1 cellular context compared by ENCODE assay signal in genomic region chr6:149140137-149140909, GRCh38.
TF ChIP-seq lines count a peak whose summit lies in the region.

No MANE protein-coding gene starts in this region.

TF ChIP-seq in K562, 482 proteins besides CTCF, POLR2A, EP300 and RAD21 (continued from another document):
- TF ChIP-seq GTF2B (IDR thresholded peaks at IDR 0.05; ENCODE audit: extremely low read depth, insufficient read length) (no peak), WHSC1 (IDR thresholded peaks at IDR 0.05; ENCODE audit: low read length) (no peak), MXD1 (CRISPR knock-in tag; IDR thresholded peaks at IDR 0.05; ENCODE audit: borderline replicate concordance, poor library complexity, severe bottlenecking) (no peak), FOSL1 (tag; conservative IDR thresholded peaks at IDR 0.05) (peak; percentile 61), ID3 (CRISPR knock-in tag; IDR thresholded peaks at IDR 0.05) (no peak), ID3 (tag; IDR thresholded peaks at IDR 0.05) (no peak), TEAD1 (CRISPR knock-in tag; IDR thresholded peaks at IDR 0.05) (peak; percentile 65; a peak in 3 of 4 replicates), ZFP36 (IDR thresholded peaks at IDR 0.05; ENCODE audit: low read depth, low read length, partially characterized antibody) (no peak), RUNX1 (IDR thresholded peaks at IDR 0.05; ENCODE audit: low read depth) (no peak), NR0B1 (IDR thresholded peaks at IDR 0.05; ENCODE audit: partially characterized antibody) (no peak), ZMIZ1 (IDR thresholded peaks at IDR 0.05; ENCODE audit: low read depth in 2 of 2, low read length in 2 of 2) (peak in 1 of 2 experiments; percentile 90; a peak in 2 of 4 replicates), ZNF217 (CRISPR knock-in tag; IDR thresholded peaks at IDR 0.05) (no peak), NFXL1 (CRISPR knock-in tag; IDR thresholded peaks at IDR 0.05) (no peak), CHD4 (IDR thresholded peaks at IDR 0.05; ENCODE audit: insufficient read depth, insufficient replicate concordance, low read depth, low read length, poor library complexity, severe bottlenecking) (no peak), ZNF395 (CRISPR knock-in tag; IDR thresholded peaks at IDR 0.05) (no peak), TCF3 (CRISPR knock-in tag; IDR thresholded peaks at IDR 0.05) (peak; percentile 97), ZNF436 (CRISPR knock-in tag; IDR thresholded peaks at IDR 0.05) (no peak), KLF10 (CRISPR knock-in tag; IDR thresholded peaks at IDR 0.05) (no peak), ATF1 (CRISPR knock-in tag; IDR thresholded peaks at IDR 0.05) (no peak), ATF1 (tag; IDR thresholded peaks at IDR 0.05) (peak; percentile 42; the same call in 1 of the 2 replicates), ZBTB17 (CRISPR knock-in tag; IDR thresholded peaks at IDR 0.05) (no peak), MNT (conservative IDR thresholded peaks at IDR 0.05) (peak; percentile 71 to 89), EHMT2 (IDR thresholded peaks at IDR 0.05) (peak; percentile 19; the same call in 1 of the 2 replicates), STAT5A (IDR thresholded peaks at IDR 0.05; ENCODE audit: borderline replicate concordance, low read length) (peak; percentile 91), BRD9 (IDR thresholded peaks at IDR 0.05; ENCODE audit: low read depth, partially characterized antibody) (peak; percentile 84), USF2 (CRISPR knock-in tag; IDR thresholded peaks at IDR 0.05) (no peak), MBD1 (CRISPR knock-in tag; IDR thresholded peaks at IDR 0.05) (no peak), MECOM (CRISPR knock-in tag; IDR thresholded peaks at IDR 0.05) (no peak), ATF4 (CRISPR knock-in tag; IDR thresholded peaks at IDR 0.05) (no peak), ZBTB34 (CRISPR knock-in tag; IDR thresholded peaks at IDR 0.05) (no peak), MAFF (IDR thresholded peaks at IDR 0.05; ENCODE audit: low read length) (no peak), GATAD2B (IDR thresholded peaks at IDR 0.05; ENCODE audit: borderline replicate concordance) (peak; percentile 58; the same call in 1 of the 2 replicates), HDAC1 (IDR thresholded peaks at IDR 0.05) (peak; percentile 50 to 77; a peak in 2 of 4 replicates), TRIM24 (IDR thresholded peaks at IDR 0.05) (peak; percentile 82 to 92), PYGO2 (tag; IDR thresholded peaks at IDR 0.05) (no peak), E2F3 (CRISPR knock-in tag; IDR thresholded peaks at IDR 0.05) (no peak), MED1 (CRISPR knock-in tag; IDR thresholded peaks at IDR 0.05; ENCODE audit: borderline replicate concordance) (no peak), SIN3B (IDR thresholded peaks at IDR 0.05; ENCODE audit: low read depth) (no peak), FOS (IDR thresholded peaks at IDR 0.05; ENCODE audit: extremely low read depth, insufficient read length) (no peak), THRB (CRISPR knock-in tag; conservative IDR thresholded peaks at IDR 0.05) (no peak), POLR2AphosphoS5 (IDR thresholded peaks at IDR 0.05; ENCODE audit: control insufficient read depth, insufficient read depth, low read depth, low read length) (peak; percentile 88), ZNF311 (CRISPR knock-in tag; IDR thresholded peaks at IDR 0.05) (no peak), NR2F6 (CRISPR knock-in tag; IDR thresholded peaks at IDR 0.05) (no peak)
TF ChIP-seq in K562: peak in this region for 125.
